Comparison of ENCODE assay signal across 18 cellular contexts in genomic region chr6:151577257-151577656, GRCh38.
DNase-seq lines count a peak whose midpoint lies in the region; ATAC-seq and TF ChIP-seq lines count a peak whose summit lies in the region.
"Had no signal": no experiment of that assay in that cellular context is flagged by ENCODE, and none has a peak within 500 bp of the region (broad histone marks: within the 10 kb centered on the region; RNA-seq: fewer than 3 reads in every experiment).

No MANE protein-coding gene starts in this region.

- intact Hi-C loops in PC-3 (cut with micrococcal nuclease) (no loop called here), right cardiac atrium (cut with DNase I) (no loop called here)

- 84% methylated on average over 5 of the region's 5 CpGs for WGBS in right cardiac atrium

- H3K4me3 ChIP-seq in PC-3 (ENCODE audit: low read length) = no peak overlapping the region
- no peak overlapping the region for H3K4me3 ChIP-seq in fibroblast of villous mesenchyme (ENCODE audit: low read depth, low read length)
- no peak overlapping the region for H3K4me3 ChIP-seq in neuron (ENCODE audit: low read length)
- H3K4me3 ChIP-seq in right cardiac atrium (ENCODE audit: low read length) = no peak overlapping the region

- POLR2A ChIA-PET in PC-3 (lab: Charles Lee; ENCODE audit: unreplicated experiment) = interaction anchor here (0.6 kb wide), 1 partner anchor 319 kb away, joined by 6 read pairs; no protein-coding TSS in a partner anchor

- H3K4me1 ChIP-seq in PC-3 (ENCODE audit: insufficient read depth, low read length) = no peaks in the 10 kb centered on the region
- peaks cover 11% of the 10 kb centered on the region for H3K4me1 ChIP-seq in neuron (ENCODE audit: insufficient read depth, low read length)
- no peaks in the 10 kb centered on the region for H3K4me1 ChIP-seq in right cardiac atrium (ENCODE audit: control insufficient read depth, insufficient read depth, low read length)

- H3K27ac ChIP-seq in PC-3 (ENCODE audit: low read length) (no peak overlapping the region), right cardiac atrium (ENCODE audit: low read length) (no peak overlapping the region)
- H3K27ac ChIP-seq: HL-60 had no signal

- no peak for TF ChIP-seq CTCF in PC-3 (conservative IDR thresholded peaks at IDR 0.05; ENCODE audit: low read depth, low read length)
- TF ChIP-seq CTCF in fibroblast of villous mesenchyme (IDR thresholded peaks at IDR 0.05; ENCODE audit: insufficient read depth, low read depth, low read length) = no peak

- H2AFZ ChIP-seq in PC-3 (ENCODE audit: low read length) (0 out of 2 replicates have a peak overlapping the region, but pooled peaks have one; percentile 67), neuron (ENCODE audit: low read depth, low read length) (peak overlapping the region; percentile 77)

- ATAC-seq in PC-3 (no peak), HG03378 (IDR thresholded peaks at IDR 0.05; ENCODE audit: unreplicated experiment) (no peak), right cardiac atrium (no peak)

- DNase-seq in AML-193 (lab: John Stamatoyannopoulos, UW) (peak; percentile 8 to 22), PC-3 (no peak), fibroblast of villous mesenchyme (ENCODE audit: low read depth) (peak; percentile 36), HUDEP-2 (lab: John Stamatoyannopoulos, UW; ENCODE audit: unreplicated experiment in 76 of 76) (no peak), right cardiac atrium (no peak), COLO829 (ENCODE audit: low spot score) (no peak)
- DNase-seq: ACHN; CD4-positive, alpha-beta memory T cell; COR-L47; DMS153; DMS79 treated with DMSO at 0.1 percent for 48 hours; EL; HCEC 1CT; HFFc6; IMR-90 had no signal

- no peaks in the 10 kb centered on the region for H3K9me3 ChIP-seq in PC-3 (ENCODE audit: low read length)
- H3K9me3 ChIP-seq in neuron (ENCODE audit: low read length) = no peaks in the 10 kb centered on the region
- H3K9me3 ChIP-seq in right cardiac atrium (ENCODE audit: control insufficient read depth, low read length) = peaks cover 3% of the 10 kb centered on the region

- H3K36me3 ChIP-seq in PC-3 (ENCODE audit: low read depth, low read length) (no peaks in the 10 kb centered on the region), neuron (ENCODE audit: insufficient read depth, low read length) (no peaks in the 10 kb centered on the region)

- BruUV-seq in PC-3 (replicated peaks; lab: Mats Ljungman, UMichigan) = no TSS peak

- H4K20me1 ChIP-seq in PC-3 (ENCODE audit: low read length) = no peaks in the 10 kb centered on the region

- no peaks in the 10 kb centered on the region for H3K79me2 ChIP-seq in PC-3 (ENCODE audit: low read length)

- CTCF ChIA-PET in PC-3 (lab: Charles Lee) = no interaction called here

- H3K9ac ChIP-seq in PC-3 (ENCODE audit: low read length) = no peak overlapping the region

- H3F3A ChIP-seq in PC-3 (ENCODE audit: low read length, unreplicated experiment) = no peaks in the 10 kb centered on the region

- no peaks in the 10 kb centered on the region for H3K9me2 ChIP-seq in PC-3 (replicated peaks; ENCODE audit: low read length)

- H3K27me3 ChIP-seq in PC-3 (ENCODE audit: low read length) (peaks cover 18% of the 10 kb centered on the region), neuron (ENCODE audit: insufficient read depth, low read length) (no peaks in the 10 kb centered on the region), right cardiac atrium (ENCODE audit: control insufficient read depth, insufficient read depth) (no peaks in the 10 kb centered on the region)

- peak overlapping the region; percentile 66 for H3K4me2 ChIP-seq in PC-3 (ENCODE audit: low read length)

Comparison
In these comparisons a context has a peak if more than half of its experiments do, and no peak if none do; other contexts are left out.
1. DNase-seq: peak in AML-193 (2 of 2) and fibroblast of villous mesenchyme (single experiment); none in PC-3 (single experiment), HUDEP-2 (0 of 76), right cardiac atrium (0 of 3) and COLO829 (single experiment).